In the genomic region with DNA sequence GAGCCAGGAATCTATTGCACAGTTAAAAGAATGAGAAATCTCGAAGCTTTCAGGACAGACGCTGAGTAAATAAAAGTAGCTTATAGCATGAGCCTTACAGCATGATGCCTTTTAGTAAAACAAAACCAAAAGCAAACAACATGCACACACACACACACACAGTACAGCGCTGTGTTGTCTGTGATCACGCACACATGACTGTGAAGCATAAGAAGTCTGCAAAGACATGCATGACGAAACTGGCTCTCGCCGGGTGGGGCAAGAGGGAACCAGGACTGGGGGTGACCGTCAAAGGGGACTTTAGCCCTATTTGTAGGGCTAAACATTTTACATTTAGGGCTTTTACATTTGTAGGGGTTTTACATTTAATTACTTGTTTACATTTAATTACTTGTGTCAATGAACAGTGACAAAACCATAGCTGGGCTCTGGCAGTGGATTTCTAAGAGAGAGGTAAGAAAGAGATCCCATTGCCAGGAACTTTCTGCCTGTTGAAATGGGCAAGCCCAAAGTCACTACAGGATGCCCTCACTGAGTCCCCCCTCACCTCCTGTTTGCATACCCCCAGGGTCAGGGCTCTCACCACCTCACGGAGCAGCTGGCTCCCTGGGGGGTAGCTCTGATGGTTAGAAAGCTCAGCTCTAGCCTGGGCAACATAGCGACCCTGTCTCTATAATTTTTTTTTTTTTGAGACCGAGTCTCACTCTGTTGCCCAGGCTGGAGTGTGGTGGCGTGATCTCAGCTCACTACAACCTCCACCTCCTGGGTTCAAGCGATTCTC, we compare ENCODE assay signal across 16 cellular contexts. TPM values are rescaled to one million over a fixed set of nuclear protein-coding genes. Genes with fewer than 3 reads are reported as not detected.
A peak's percentile ranks its signal among the peaks of the same experiment; 100 is the strongest.
DNase-seq lines count a peak whose midpoint lies in the region; ATAC-seq and TF ChIP-seq lines count a peak whose summit lies in the region.
"Had no signal": no experiment of that assay in that cellular context is flagged by ENCODE, and none has a peak within 500 bp of the region (broad histone marks: within the 10 kb centered on the region; RNA-seq: fewer than 3 reads in every experiment).

No MANE protein-coding gene starts in this region.

- no peaks in the 10 kb centered on the region for H3K36me3 ChIP-seq in spleen
- H3K36me3 ChIP-seq: ovary, SJCRH30 had no signal

- TF ChIP-seq CTCF in spleen (IDR thresholded peaks at IDR 0.05 in 8 of 11, conservative IDR thresholded peaks at IDR 0.05 in 3 of 11) (no peak), foreskin fibroblast (IDR thresholded peaks at IDR 0.05; ENCODE audit: low read depth, low read length) (no peak)

- TF ChIP-seq POLR2A in spleen (IDR thresholded peaks at IDR 0.05): no peak

- intact Hi-C loops in spleen (cut with DNase I; ENCODE audit: low total_unique reads): no loop called here

- no peak overlapping the region for H3K4me3 ChIP-seq in spleen
- no peak overlapping the region for H3K4me3 ChIP-seq in foreskin fibroblast (ENCODE audit: low read depth in 1 of 2, low read length in 2 of 2)
- H3K4me3 ChIP-seq: ovary, SJCRH30 had no signal

- H3K4me1 ChIP-seq in spleen: peaks cover 0 to 87% (median 23%) of the 10 kb centered on the region in 6 donors

- H3K9me3 ChIP-seq in spleen: no peaks in the 10 kb centered on the region
- H3K9me3 ChIP-seq: ovary had no signal

- peak; percentile 20 for ATAC-seq in HG02588 (IDR thresholded peaks at IDR 0.05; ENCODE audit: unreplicated experiment)

- H3K27ac ChIP-seq in spleen: peak overlapping the region in 7 of 8 donors; percentile 40 to 83 (median 75)
- H3K27ac ChIP-seq: ovary, SJCRH30 had no signal

- no peaks in the 10 kb centered on the region for H3K27me3 ChIP-seq in spleen (replicated peaks in 1 of 7)
- H3K27me3 ChIP-seq: ovary had no signal

- WGBS in spleen, 5 donors: 64 to 74% (median 67%) methylated on average over 13 of the region's 13 CpGs

- DNase-seq in NCI-H1417 (lab: John Stamatoyannopoulos, UW) (peak in 2 of 3 experiments; percentile 24 to 47), NCI-H1417 treated with DMSO at 0.1 percent for 48 hours (lab: John Stamatoyannopoulos, UW) (no peak), NCI-H748 treated with DMSO at 0.1 percent for 48 hours (lab: John Stamatoyannopoulos, UW) (peak; percentile 68), spleen (peak; percentile 85), foreskin fibroblast (no peak), NCI-H82 (lab: John Stamatoyannopoulos, UW) (no peak), H4 (ENCODE audit: low spot score) (no peak)
- DNase-seq: 8988T; activated CD4-positive, alpha-beta T cell treated with anti-CD3 and anti-CD28 coated beads for 1 hour; Calu3; NCI-H2029 treated with DMSO at 0.1 percent for 48 hours; ovary; SJCRH30 had no signal

RNA-seq across cellular contexts. Expression of gene TNFRSF13B, which starts 2.0 kb away (rescaled TPM):
- 10 to 100 TPM; 25.1 to 52.1 (median 40.4) TPM for total RNA-seq in spleen
- polyA plus RNA-seq in spleen: 100 to 1,000 TPM in 2 of 3 donors, 10 to 100 TPM in 1; 65.9 to 142 (median 119) TPM
- not detected in 2 replicates for total RNA-seq in H4 (2014; rRNA removed; shearing (Covaris generic))
- total RNA-seq: Calu3, HT-29, lower leg skin, ovary, SJCRH30 had no signal

Comparison
In these comparisons a context has a peak if more than half of its experiments do, and no peak if none do; other contexts are left out.
1. DNase-seq: peak in NCI-H1417 (2 of 3), NCI-H748 treated with DMSO at 0.1 percent for 48 hours (single experiment) and spleen (single experiment); none in NCI-H1417 treated with DMSO at 0.1 percent for 48 hours (single experiment), foreskin fibroblast (0 of 2), NCI-H82 (single experiment) and H4 (single experiment).
2. RNA of gene TNFRSF13B, which starts 2.0 kb away (total RNA-seq): 25.1 to 52.1 TPM in spleen; not detected in H4; every median in the first group is over 10 times any median in the second.